ENCODE assay signal across 1 cellular context in the genomic region with DNA sequence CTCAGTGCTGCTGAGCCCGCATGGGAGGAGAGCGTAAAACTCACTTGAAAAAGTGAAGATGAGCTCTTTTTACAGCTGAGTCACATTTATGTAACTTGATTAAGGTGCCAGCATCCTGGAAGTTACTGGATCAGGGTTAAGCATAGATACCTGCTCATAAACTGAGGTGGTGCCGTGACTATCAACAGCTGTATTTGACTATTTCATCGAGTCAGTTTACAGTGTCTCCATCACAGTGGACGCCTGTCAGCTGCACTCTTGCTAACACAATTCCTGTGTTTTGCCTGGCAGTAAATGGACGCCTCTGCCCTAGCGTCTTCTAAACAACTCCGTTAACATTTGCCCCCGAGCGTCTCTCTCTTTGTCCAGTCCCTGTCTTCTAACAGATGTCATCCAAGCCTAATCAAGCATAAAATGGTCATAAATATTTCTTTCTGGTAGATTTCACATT.
TF ChIP-seq lines count a peak whose summit lies in the region.

No MANE protein-coding gene starts in this region.

TF ChIP-seq in GM23338, 12 proteins besides CTCF, POLR2A, EP300 and RAD21 (continued from another document):
- TF ChIP-seq, protein P1, sequence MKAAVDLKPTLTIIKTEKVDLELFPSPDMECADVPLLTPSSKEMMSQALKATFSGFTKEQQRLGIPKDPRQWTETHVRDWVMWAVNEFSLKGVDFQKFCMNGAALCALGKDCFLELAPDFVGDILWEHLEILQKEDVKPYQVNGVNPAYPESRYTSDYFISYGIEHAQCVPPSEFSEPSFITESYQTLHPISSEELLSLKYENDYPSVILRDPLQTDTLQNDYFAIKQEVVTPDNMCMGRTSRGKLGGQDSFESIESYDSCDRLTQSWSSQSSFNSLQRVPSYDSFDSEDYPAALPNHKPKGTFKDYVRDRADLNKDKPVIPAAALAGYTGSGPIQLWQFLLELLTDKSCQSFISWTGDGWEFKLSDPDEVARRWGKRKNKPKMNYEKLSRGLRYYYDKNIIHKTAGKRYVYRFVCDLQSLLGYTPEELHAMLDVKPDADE (IDR thresholded peaks at IDR 0.05): no peak
- TF ChIP-seq EZH2 (IDR thresholded peaks at IDR 0.05; ENCODE audit: low read depth, unreplicated experiment) (no peak), JUNB (IDR thresholded peaks at IDR 0.05; ENCODE audit: unreplicated experiment) (no peak), NANOG (IDR thresholded peaks at IDR 0.05; ENCODE audit: borderline replicate concordance) (no peak), REST (IDR thresholded peaks at IDR 0.05; ENCODE audit: unreplicated experiment) (no peak), ZNF114 (CRISPR knock-in tag; IDR thresholded peaks at IDR 0.05) (no peak), ZNF331 (CRISPR knock-in tag; IDR thresholded peaks at IDR 0.05; ENCODE audit: low read depth) (no peak)
